Comparison of ENCODE assay signal across 1 cellular context in the genomic region with DNA sequence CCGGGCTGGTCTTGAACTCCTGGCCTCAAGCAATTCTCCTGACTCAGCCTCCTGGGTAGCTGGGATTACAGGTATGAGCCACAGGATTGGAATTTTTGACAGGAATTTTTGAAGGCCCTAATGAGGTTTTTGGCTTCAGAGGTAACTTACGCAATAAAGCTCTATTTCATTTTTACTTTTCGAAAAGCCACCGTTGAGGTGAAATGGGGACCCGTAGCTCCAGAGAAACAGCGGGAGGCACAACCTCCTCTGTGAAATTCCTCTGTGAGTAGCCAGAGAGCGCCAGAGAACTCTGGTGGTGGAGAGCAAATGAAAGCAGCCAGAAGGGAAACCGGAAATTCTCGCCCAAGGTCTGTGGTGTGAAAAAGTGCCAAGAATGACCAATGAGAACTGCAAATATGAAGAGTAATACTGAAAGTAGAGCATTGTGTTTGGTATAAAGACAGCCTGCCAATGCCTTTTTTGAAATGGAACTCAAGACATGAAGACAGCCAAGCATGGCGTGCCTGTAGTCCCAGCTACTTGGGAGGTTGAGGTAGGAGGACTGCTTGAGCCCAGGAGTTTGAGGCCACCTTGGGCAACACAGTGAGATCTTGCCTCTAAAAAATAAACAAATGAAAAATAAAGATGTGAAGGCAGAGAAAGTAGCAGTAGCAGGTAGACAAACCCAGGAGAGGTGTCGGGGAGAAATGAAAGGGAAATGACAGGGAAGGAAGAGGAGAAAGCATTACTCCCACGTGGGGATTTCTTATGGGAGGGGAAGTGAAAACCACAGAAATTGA.
TF ChIP-seq lines count a peak whose summit lies in the region.

No MANE protein-coding gene starts in this region.

TF ChIP-seq in HepG2, 621 proteins besides CTCF, POLR2A, EP300 and RAD21 (continued from another document and continues in another):
- TF ChIP-seq, protein P1, sequence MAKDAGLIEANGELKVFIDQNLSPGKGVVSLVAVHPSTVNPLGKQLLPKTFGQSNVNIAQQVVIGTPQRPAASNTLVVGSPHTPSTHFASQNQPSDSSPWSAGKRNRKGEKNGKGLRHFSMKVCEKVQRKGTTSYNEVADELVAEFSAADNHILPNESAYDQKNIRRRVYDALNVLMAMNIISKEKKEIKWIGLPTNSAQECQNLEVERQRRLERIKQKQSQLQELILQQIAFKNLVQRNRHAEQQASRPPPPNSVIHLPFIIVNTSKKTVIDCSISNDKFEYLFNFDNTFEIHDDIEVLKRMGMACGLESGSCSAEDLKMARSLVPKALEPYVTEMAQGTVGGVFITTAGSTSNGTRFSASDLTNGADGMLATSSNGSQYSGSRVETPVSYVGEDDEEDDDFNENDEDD (CRISPR knock-in tag; IDR thresholded peaks at IDR 0.05; ENCODE audit: borderline replicate concordance) = peak; percentile 14; the same call in 1 of the 2 replicates
- TF ChIP-seq HNRNPUL1 (IDR thresholded peaks at IDR 0.05; ENCODE audit: low read depth, low read length) (no peak), ERF (CRISPR knock-in tag; IDR thresholded peaks at IDR 0.05) (peak; percentile 77; the same call in 1 of the 2 replicates), KDM5B (CRISPR knock-in tag; IDR thresholded peaks at IDR 0.05; ENCODE audit: borderline replicate concordance) (no peak), KAT2B (IDR thresholded peaks at IDR 0.05; ENCODE audit: borderline replicate concordance, low read depth, low read length) (no peak), ZNF580 (CRISPR knock-in tag; IDR thresholded peaks at IDR 0.05; ENCODE audit: borderline replicate concordance, low read depth) (peak; percentile 48; the same call in 1 of the 2 replicates), FOXA3 (CRISPR knock-in tag; IDR thresholded peaks at IDR 0.05) (0 out of 2 replicates have a peak, but pooled peaks have one; percentile 30), SNAPC2 (CRISPR knock-in tag; IDR thresholded peaks at IDR 0.05) (0 out of 2 replicates have a peak, but pooled peaks have one; percentile 23), THAP11 (CRISPR knock-in tag; IDR thresholded peaks at IDR 0.05) (peak; percentile 40; the same call in 1 of the 2 replicates), REST (IDR thresholded peaks at IDR 0.05; ENCODE audit: borderline replicate concordance in 1 of 2, low read depth in 1 of 2, low read length in 2 of 2) (no peak), ZMYM4 (CRISPR knock-in tag; IDR thresholded peaks at IDR 0.05) (peak; percentile 76), ATF2 (CRISPR knock-in tag; IDR thresholded peaks at IDR 0.05) (peak; percentile 43; the same call in 1 of the 2 replicates), JARID2 (CRISPR knock-in tag; IDR thresholded peaks at IDR 0.05; ENCODE audit: insufficient replicate concordance) (peak; percentile 67), KDM2A (CRISPR knock-in tag; IDR thresholded peaks at IDR 0.05; ENCODE audit: borderline replicate concordance, low read depth) (peak; percentile 54; the same call in 1 of the 2 replicates), MYC (CRISPR knock-in tag; IDR thresholded peaks at IDR 0.05; ENCODE audit: borderline replicate concordance) (no peak), ZNF644 (CRISPR knock-in tag; IDR thresholded peaks at IDR 0.05; ENCODE audit: low read depth) (0 out of 2 replicates have a peak, but pooled peaks have one; percentile 45), SP140L (CRISPR knock-in tag; IDR thresholded peaks at IDR 0.05; ENCODE audit: borderline replicate concordance) (peak; percentile 77; the same call in 1 of the 2 replicates), RXRB (CRISPR knock-in tag; IDR thresholded peaks at IDR 0.05; ENCODE audit: borderline replicate concordance) (0 out of 2 replicates have a peak, but pooled peaks have one; percentile 15), GATAD2A (CRISPR knock-in tag; IDR thresholded peaks at IDR 0.05) (peak; percentile 59), SIX4 (CRISPR knock-in tag; IDR thresholded peaks at IDR 0.05) (0 out of 2 replicates have a peak, but pooled peaks have one; percentile 21), ELF1 (CRISPR knock-in tag; IDR thresholded peaks at IDR 0.05) (peak; percentile 79), ZNF720 (CRISPR knock-in tag; IDR thresholded peaks at IDR 0.05) (no peak), HOXA3 (CRISPR knock-in tag; IDR thresholded peaks at IDR 0.05) (peak; percentile 39; the same call in 1 of the 2 replicates), ZNF792 (CRISPR knock-in tag; IDR thresholded peaks at IDR 0.05) (peak; percentile 56; the same call in 1 of the 2 replicates), CBX5 (CRISPR knock-in tag; IDR thresholded peaks at IDR 0.05; ENCODE audit: borderline replicate concordance) (peak; percentile 60; the same call in 1 of the 2 replicates), HDAC2 (CRISPR knock-in tag; IDR thresholded peaks at IDR 0.05) (0 out of 2 replicates have a peak, but pooled peaks have one; percentile 27), ZNF468 (CRISPR knock-in tag; IDR thresholded peaks at IDR 0.05) (no peak), KDM3A (CRISPR knock-in tag; IDR thresholded peaks at IDR 0.05; ENCODE audit: low read depth) (0 out of 2 replicates have a peak, but pooled peaks have one; percentile 38), EHMT2 (IDR thresholded peaks at IDR 0.05; ENCODE audit: borderline replicate concordance, low read depth, low read length) (0 out of 2 replicates have a peak, but pooled peaks have one; percentile 81), NR2F2 (IDR thresholded peaks at IDR 0.05; ENCODE audit: borderline replicate concordance, low read depth) (no peak), SAP130 (CRISPR knock-in tag; IDR thresholded peaks at IDR 0.05; ENCODE audit: low read depth) (peak; percentile 49; the same call in 1 of the 2 replicates), ZNF484 (CRISPR knock-in tag; IDR thresholded peaks at IDR 0.05; ENCODE audit: borderline replicate concordance, low read depth) (no peak), ZNF800 (CRISPR knock-in tag; IDR thresholded peaks at IDR 0.05) (0 out of 2 replicates have a peak, but pooled peaks have one; percentile 45), KLF16 (CRISPR knock-in tag; IDR thresholded peaks at IDR 0.05) (0 out of 4 replicates have a peak, but pooled peaks of 1 of the 2 experiments have one; percentile 41)
- TF ChIP-seq, protein P2, sequence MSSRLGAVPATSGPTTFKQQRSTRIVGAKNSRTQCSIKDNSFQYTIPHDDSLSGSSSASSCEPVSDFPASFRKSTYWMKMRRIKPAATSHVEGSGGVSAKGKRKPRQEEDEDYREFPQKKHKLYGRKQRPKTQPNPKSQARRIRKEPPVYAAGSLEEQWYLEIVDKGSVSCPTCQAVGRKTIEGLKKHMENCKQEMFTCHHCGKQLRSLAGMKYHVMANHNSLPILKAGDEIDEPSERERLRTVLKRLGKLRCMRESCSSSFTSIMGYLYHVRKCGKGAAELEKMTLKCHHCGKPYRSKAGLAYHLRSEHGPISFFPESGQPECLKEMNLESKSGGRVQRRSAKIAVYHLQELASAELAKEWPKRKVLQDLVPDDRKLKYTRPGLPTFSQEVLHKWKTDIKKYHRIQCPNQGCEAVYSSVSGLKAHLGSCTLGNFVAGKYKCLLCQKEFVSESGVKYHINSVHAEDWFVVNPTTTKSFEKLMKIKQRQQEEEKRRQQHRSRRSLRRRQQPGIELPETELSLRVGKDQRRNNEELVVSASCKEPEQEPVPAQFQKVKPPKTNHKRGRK (CRISPR knock-in tag; IDR thresholded peaks at IDR 0.05) = no peak
- TF ChIP-seq, protein P3, sequence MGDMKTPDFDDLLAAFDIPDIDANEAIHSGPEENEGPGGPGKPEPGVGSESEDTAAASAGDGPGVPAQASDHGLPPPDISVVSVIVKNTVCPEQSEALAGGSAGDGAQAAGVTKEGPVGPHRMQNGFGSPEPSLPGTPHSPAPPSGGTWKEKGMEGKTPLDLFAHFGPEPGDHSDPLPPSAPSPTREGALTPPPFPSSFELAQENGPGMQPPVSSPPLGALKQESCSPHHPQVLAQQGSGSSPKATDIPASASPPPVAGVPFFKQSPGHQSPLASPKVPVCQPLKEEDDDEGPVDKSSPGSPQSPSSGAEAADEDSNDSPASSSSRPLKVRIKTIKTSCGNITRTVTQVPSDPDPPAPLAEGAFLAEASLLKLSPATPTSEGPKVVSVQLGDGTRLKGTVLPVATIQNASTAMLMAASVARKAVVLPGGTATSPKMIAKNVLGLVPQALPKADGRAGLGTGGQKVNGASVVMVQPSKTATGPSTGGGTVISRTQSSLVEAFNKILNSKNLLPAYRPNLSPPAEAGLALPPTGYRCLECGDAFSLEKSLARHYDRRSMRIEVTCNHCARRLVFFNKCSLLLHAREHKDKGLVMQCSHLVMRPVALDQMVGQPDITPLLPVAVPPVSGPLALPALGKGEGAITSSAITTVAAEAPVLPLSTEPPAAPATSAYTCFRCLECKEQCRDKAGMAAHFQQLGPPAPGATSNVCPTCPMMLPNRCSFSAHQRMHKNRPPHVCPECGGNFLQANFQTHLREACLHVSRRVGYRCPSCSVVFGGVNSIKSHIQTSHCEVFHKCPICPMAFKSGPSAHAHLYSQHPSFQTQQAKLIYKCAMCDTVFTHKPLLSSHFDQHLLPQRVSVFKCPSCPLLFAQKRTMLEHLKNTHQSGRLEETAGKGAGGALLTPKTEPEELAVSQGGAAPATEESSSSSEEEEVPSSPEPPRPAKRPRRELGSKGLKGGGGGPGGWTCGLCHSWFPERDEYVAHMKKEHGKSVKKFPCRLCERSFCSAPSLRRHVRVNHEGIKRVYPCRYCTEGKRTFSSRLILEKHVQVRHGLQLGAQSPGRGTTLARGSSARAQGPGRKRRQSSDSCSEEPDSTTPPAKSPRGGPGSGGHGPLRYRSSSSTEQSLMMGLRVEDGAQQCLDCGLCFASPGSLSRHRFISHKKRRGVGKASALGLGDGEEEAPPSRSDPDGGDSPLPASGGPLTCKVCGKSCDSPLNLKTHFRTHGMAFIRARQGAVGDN (CRISPR knock-in tag; IDR thresholded peaks at IDR 0.05) = no peak
- TF ChIP-seq, protein P4, sequence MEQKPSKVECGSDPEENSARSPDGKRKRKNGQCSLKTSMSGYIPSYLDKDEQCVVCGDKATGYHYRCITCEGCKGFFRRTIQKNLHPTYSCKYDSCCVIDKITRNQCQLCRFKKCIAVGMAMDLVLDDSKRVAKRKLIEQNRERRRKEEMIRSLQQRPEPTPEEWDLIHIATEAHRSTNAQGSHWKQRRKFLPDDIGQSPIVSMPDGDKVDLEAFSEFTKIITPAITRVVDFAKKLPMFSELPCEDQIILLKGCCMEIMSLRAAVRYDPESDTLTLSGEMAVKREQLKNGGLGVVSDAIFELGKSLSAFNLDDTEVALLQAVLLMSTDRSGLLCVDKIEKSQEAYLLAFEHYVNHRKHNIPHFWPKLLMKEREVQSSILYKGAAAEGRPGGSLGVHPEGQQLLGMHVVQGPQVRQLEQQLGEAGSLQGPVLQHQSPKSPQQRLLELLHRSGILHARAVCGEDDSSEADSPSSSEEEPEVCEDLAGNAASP (CRISPR knock-in tag; IDR thresholded peaks at IDR 0.05; ENCODE audit: borderline replicate concordance) = peak; percentile 58
- TF ChIP-seq, protein P5, sequence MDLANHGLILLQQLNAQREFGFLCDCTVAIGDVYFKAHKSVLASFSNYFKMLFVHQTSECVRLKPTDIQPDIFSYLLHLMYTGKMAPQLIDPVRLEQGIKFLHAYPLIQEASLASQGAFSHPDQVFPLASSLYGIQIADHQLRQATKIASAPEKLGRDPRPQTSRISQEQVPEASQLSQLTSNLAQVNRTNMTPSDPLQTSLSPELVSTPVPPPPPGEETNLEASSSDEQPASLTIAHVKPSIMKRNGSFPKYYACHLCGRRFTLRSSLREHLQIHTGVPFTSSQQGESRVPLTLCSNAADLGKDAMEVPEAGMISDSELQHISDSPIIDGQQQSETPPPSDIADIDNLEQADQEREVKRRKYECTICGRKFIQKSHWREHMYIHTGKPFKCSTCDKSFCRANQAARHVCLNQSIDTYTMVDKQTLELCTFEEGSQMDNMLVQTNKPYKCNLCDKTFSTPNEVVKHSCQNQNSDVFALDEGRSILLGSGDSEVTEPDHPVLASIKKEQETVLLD (CRISPR knock-in tag; IDR thresholded peaks at IDR 0.05; ENCODE audit: low read depth) = no peak
